Comparison of ENCODE assay signal across 8 cellular contexts in genomic region chr19:16325671-16326400, GRCh38. TPM values are rescaled to one million over a fixed set of nuclear protein-coding genes. Genes with fewer than 3 reads are reported as not detected.
DNase-seq lines count a peak whose midpoint lies in the region; ATAC-seq and TF ChIP-seq lines count a peak whose summit lies in the region.

No MANE protein-coding gene starts in this region.

- no peak for TF ChIP-seq CTCF in endothelial cell (IDR thresholded peaks at IDR 0.05; ENCODE audit: unreplicated experiment)
- no peak for TF ChIP-seq CTCF in nephron (IDR thresholded peaks at IDR 0.05; ENCODE audit: unreplicated experiment in 3 of 3)
- peak in 1 of 4 experiments; percentile 4 for TF ChIP-seq CTCF in uterus (IDR thresholded peaks at IDR 0.05)

- intact Hi-C loops in uterus (cut with DNase I; ENCODE audit: low total_unique reads) = no loop called here

- no peak for TF ChIP-seq POLR2A in uterus (IDR thresholded peaks at IDR 0.05)

- no peaks in the 10 kb centered on the region for H3K36me3 ChIP-seq in uterus

- H3K27ac Mint-ChIP-seq in endothelial cell (ENCODE audit: unreplicated experiment) = peak overlapping the region; percentile 84
- peak overlapping the region in 2 of 3 experiments; percentile 12 to 24 for H3K27ac Mint-ChIP-seq in nephron

- H3K27me3 ChIP-seq in uterus = no peaks in the 10 kb centered on the region

- H3K27ac ChIP-seq in uterus = peak overlapping the region; percentile 95 to 98

- peak; percentile 69 for DNase-seq in activated gamma-delta T cell treated with Interleukin-2 at 50 U/mL for 16 hours
- no peak for DNase-seq in activated gamma-delta T cell (lab: John Stamatoyannopoulos, UW)
- DNase-seq in activated CD4-positive, alpha-beta T cell treated with anti-CD3 and anti-CD28 coated beads for 48 hours = peak; percentile 45
- DNase-seq in endothelial cell (ENCODE audit: low spot score) = no peak
- DNase-seq in uterus = peak; percentile 53 to 60
- DNase-seq in NCI-H2107 treated with DMSO at 0.1 percent for 48 hours (lab: John Stamatoyannopoulos, UW; ENCODE audit: unreplicated experiment) = no peak

- H3K4me3 Mint-ChIP-seq in endothelial cell (ENCODE audit: unreplicated experiment) (peak overlapping the region; percentile 96), nephron (peak overlapping the region; percentile 82 to 91 (median 86))

- peak overlapping the region; percentile 44 to 98 for H3K4me3 ChIP-seq in uterus

- H3K9me3 ChIP-seq in uterus = no peaks in the 10 kb centered on the region

- H3K36me3 Mint-ChIP-seq in endothelial cell (ENCODE audit: low read depth, unreplicated experiment) (peaks cover 37% of the 10 kb centered on the region), nephron (ENCODE audit: low read depth) (peaks cover 10% of the 10 kb centered on the region)

- H3K27me3 Mint-ChIP-seq in endothelial cell (ENCODE audit: unreplicated experiment) = peaks cover 66% of the 10 kb centered on the region
- H3K27me3 Mint-ChIP-seq in nephron (ENCODE audit: low read depth) = peaks cover 78% of the 10 kb centered on the region

- no peaks in the 10 kb centered on the region for H3K9me3 Mint-ChIP-seq in endothelial cell (ENCODE audit: unreplicated experiment)
- H3K9me3 Mint-ChIP-seq in nephron = no peaks in the 10 kb centered on the region

- peaks cover 7 to 15% of the 10 kb centered on the region in 2 donors for H3K4me1 ChIP-seq in uterus

- no peak for ATAC-seq in GM19463 (IDR thresholded peaks at IDR 0.05; ENCODE audit: unreplicated experiment)

- H3K4me1 Mint-ChIP-seq in endothelial cell (ENCODE audit: unreplicated experiment) (peaks cover 21% of the 10 kb centered on the region), nephron (peaks cover 19% of the 10 kb centered on the region)

RNA-seq across cellular contexts. Expression of gene KLF2, which starts 1.2 kb away (rescaled TPM):
- total RNA-seq in endothelial cell (ENCODE audit: unreplicated experiment) (48.9 TPM), uterus (100 to 1,000 TPM in 2 of 4 donors, 10 to 100 TPM in 2; 16.5 to 139 (median 81.8) TPM)

Comparison
In these comparisons a context has a peak if more than half of its experiments do, and no peak if none do; other contexts are left out.
1. DNase-seq: peak in activated gamma-delta T cell treated with Interleukin-2 at 50 U/mL for 16 hours (single experiment), activated CD4-positive, alpha-beta T cell treated with anti-CD3 and anti-CD28 coated beads for 48 hours (single experiment) and uterus (2 of 2); none in activated gamma-delta T cell (single experiment), endothelial cell (single experiment) and NCI-H2107 treated with DMSO at 0.1 percent for 48 hours (single experiment).